ENCODE assay signal across 23 cellular contexts in genomic region chr19:34222386-34222785, GRCh38.
"Had no signal": no experiment of that assay in that cellular context is flagged by ENCODE, and none has a peak within 500 bp of the region (broad histone marks: within the 10 kb centered on the region; RNA-seq: fewer than 3 reads in every experiment).

No MANE protein-coding gene starts in this region.

- DNase-seq: colonic mucosa; cortex of kidney; effector CD8-positive, alpha-beta T cell; effector memory CD8-positive, alpha-beta T cell; endodermal cell; erythroblast; esophagus squamous epithelium; foreskin fibroblast; foreskin melanocyte; gastrocnemius medialis; glutamatergic neuron; head of caudate nucleus; heart right ventricle; hippocampal formation; left cardiac atrium; left lung; left ventricle myocardium superior; lower lobe of right lung; mesendoderm; midbrain had no signal

- H3K4me1 ChIP-seq: colonic mucosa had no signal

- H3K4me3 ChIP-seq: colonic mucosa, esophagus squamous epithelium, gastrocnemius medialis, heart right ventricle, left lung, lower lobe of right lung had no signal

- H3K27me3 ChIP-seq: colonic mucosa, esophagus squamous epithelium, gastrocnemius medialis, heart right ventricle, left lung had no signal

- H3K4me3 Mint-ChIP-seq: dendritic cell treated with granulocyte-macrophage colony-stimulating factor and Interleukin-4, amounts not matched to agents 40 ng/mL and 50 ng/mL, for 4 days; effector memory CD8-positive, alpha-beta T cell; endodermal cell had no signal

- H3K27ac ChIP-seq: colonic mucosa, epithelial cell of prostate, esophagus squamous epithelium, gastrocnemius medialis, heart right ventricle, left lung, lower lobe of right lung had no signal

- H3K27ac Mint-ChIP-seq: dendritic cell treated with granulocyte-macrophage colony-stimulating factor and Interleukin-4, amounts not matched to agents 40 ng/mL and 50 ng/mL, for 4 days; endodermal cell had no signal

- H3K27me3 Mint-ChIP-seq: dendritic cell treated with granulocyte-macrophage colony-stimulating factor and Interleukin-4, amounts not matched to agents 40 ng/mL and 50 ng/mL, for 4 days; effector memory CD8-positive, alpha-beta T cell had no signal

- H3K9me3 ChIP-seq: colonic mucosa, esophagus squamous epithelium, gastrocnemius medialis, heart right ventricle, left lung, lower lobe of right lung had no signal

- ATAC-seq: effector memory CD8-positive, alpha-beta T cell; esophagus mucosa; gastrocnemius medialis; heart right ventricle; left cardiac atrium; left lung; left ventricle myocardium superior; lower lobe of right lung had no signal

- H3K9me3 Mint-ChIP-seq: dendritic cell treated with granulocyte-macrophage colony-stimulating factor and Interleukin-4, amounts not matched to agents 40 ng/mL and 50 ng/mL, for 4 days; effector memory CD8-positive, alpha-beta T cell; endodermal cell had no signal
